In the genomic region with DNA sequence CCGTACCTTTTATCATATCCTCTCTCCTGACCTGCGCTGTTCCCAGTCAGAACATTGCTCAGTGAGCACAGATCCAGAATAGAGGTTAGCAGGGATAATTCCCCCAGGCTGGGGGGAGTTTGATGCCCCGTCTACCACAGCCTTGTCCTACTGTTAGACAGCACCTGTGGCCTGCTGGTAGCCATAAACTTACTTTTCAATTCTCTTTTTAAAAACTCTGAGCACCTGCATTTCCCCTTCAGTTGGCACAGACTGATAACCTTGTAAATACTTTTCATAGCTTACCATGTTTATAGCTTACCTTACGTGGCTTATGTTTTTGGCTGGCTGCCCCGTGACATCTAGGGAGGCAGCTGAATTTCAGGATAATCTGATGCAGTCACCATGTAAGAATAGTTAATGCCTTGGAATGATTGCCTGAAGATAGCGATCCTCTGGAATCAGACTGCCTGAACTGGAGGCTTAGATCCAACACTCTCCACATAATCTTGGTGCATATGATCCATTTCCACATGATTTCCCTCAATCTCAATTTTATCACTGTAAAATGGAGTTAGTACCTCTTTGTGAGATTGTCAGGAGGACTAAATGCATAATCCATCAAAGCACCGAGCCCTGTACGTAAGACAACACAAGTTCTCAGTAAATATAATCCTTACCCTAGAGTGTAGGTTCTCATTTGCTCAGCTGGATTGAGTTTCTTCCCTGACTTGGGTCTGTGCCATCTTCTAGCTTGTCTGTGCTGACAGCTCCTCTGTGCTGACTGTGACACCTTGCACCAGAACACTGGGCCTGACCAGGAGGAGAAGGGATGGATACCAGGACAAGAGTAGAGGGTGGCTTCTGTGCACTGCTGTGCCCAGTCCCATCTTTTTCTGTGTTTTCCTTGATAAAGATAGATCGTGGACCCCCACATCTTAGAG, we compare ENCODE assay signal across 14 cellular contexts.
DNase-seq lines count a peak whose midpoint lies in the region; ATAC-seq and TF ChIP-seq lines count a peak whose summit lies in the region.
"Had no signal": no experiment of that assay in that cellular context is flagged by ENCODE, and none has a peak within 500 bp of the region (broad histone marks: within the 10 kb centered on the region; RNA-seq: fewer than 3 reads in every experiment).

No MANE protein-coding gene starts in this region.

- DNase-seq in Right ventricle myocardium inferior (ENCODE audit: missing footprints) (no peak), cardiac septum (ENCODE audit: low spot score) (no peak), left lobe of liver (ENCODE audit: low spot score) (no peak), HT-29 (ENCODE audit: low spot score) (no peak), adrenal gland (no peak), endodermal cell (no peak)
- DNase-seq: activated naive CD4-positive, alpha-beta T cell treated with anti-CD3 and anti-CD28 coated beads for 36 hours; central memory CD4-positive, alpha-beta T cell; NCI-H2227 treated with DMSO at 0.1 percent for 48 hours; stimulated activated CD4-positive, alpha-beta T cell treated with anti-CD3 and anti-CD28 coated beads, Interleukin-2, amount 100 ng/mL, for 48 hours; T-cell had no signal

- H3K27me3 Mint-ChIP-seq in brain (no peaks in the 10 kb centered on the region), endodermal cell (ENCODE audit: insufficient read depth) (no peaks in the 10 kb centered on the region)
- H3K27me3 Mint-ChIP-seq: progenitor cell of endocrine pancreas, T-cell had no signal

- H3K4me1 Mint-ChIP-seq in brain (peaks cover 40% of the 10 kb centered on the region), endodermal cell (peaks cover 36% of the 10 kb centered on the region)

- intact Hi-C loops in Right ventricle myocardium inferior (cut with DNase I) (no loop called here), cardiac septum (cut with DNase I) (no loop called here), adrenal gland (cut with DNase I) (no loop called here)

- H3K27me3 ChIP-seq in adrenal gland (no peaks in the 10 kb centered on the region), endodermal cell (ENCODE audit: control insufficient read depth, insufficient read depth, low read length, poor library complexity, severe bottlenecking) (no peaks in the 10 kb centered on the region)

- H3K36me3 Mint-ChIP-seq in brain (peaks cover 25% of the 10 kb centered on the region), endodermal cell (ENCODE audit: low read depth) (peaks cover 2% of the 10 kb centered on the region)

- H3K27ac Mint-ChIP-seq in brain: peak overlapping the region in 4 of 5 experiments; percentile 31 to 74 (median 38)
- H3K27ac Mint-ChIP-seq in endodermal cell: no peak overlapping the region
- H3K27ac Mint-ChIP-seq: activated naive CD4-positive, alpha-beta T cell treated with anti-CD3 and anti-CD28 coated beads for 36 hours; progenitor cell of endocrine pancreas had no signal

- no peak for TF ChIP-seq POLR2A in adrenal gland (IDR thresholded peaks at IDR 0.05)

- H3K36me3 ChIP-seq in adrenal gland (replicated peaks in 1 of 2) (no peaks in the 10 kb centered on the region), endodermal cell (ENCODE audit: control insufficient read depth, insufficient read depth, low read length) (peaks cover 6% of the 10 kb centered on the region)

- H3K4me3 ChIP-seq in adrenal gland: no peak overlapping the region
- no peak overlapping the region for H3K4me3 ChIP-seq in endodermal cell (ENCODE audit: low read length)

- peak; percentile 71 for ATAC-seq in Right ventricle myocardium inferior
- ATAC-seq in left lobe of liver: peak; percentile 10
- no peak for ATAC-seq in HG02885 (IDR thresholded peaks at IDR 0.05; ENCODE audit: poor library complexity, unreplicated experiment)
- ATAC-seq: T-cell had no signal

- TF ChIP-seq CTCF in brain (conservative IDR thresholded peaks at IDR 0.05) (no peak), adrenal gland (IDR thresholded peaks at IDR 0.05) (no peak), endodermal cell (conservative IDR thresholded peaks at IDR 0.05) (no peak)

- H3K4me3 Mint-ChIP-seq in brain (no peak overlapping the region), endodermal cell (no peak overlapping the region)
- H3K4me3 Mint-ChIP-seq: activated naive CD4-positive, alpha-beta T cell treated with anti-CD3 and anti-CD28 coated beads for 36 hours; T-cell had no signal

- H3K9ac ChIP-seq in endodermal cell (ENCODE audit: extremely low read depth, low read length, poor library complexity, severe bottlenecking): no peak overlapping the region

- H3K27ac ChIP-seq in adrenal gland (no peak overlapping the region), endodermal cell (ENCODE audit: low read depth, low read length) (no peak overlapping the region)

- no peaks in the 10 kb centered on the region for H3K9me3 Mint-ChIP-seq in brain
- no peaks in the 10 kb centered on the region for H3K9me3 Mint-ChIP-seq in endodermal cell
- H3K9me3 Mint-ChIP-seq: activated naive CD4-positive, alpha-beta T cell treated with anti-CD3 and anti-CD28 coated beads for 36 hours; T-cell had no signal

- H3K9me3 ChIP-seq in adrenal gland (replicated peaks in 1 of 3) (no peaks in the 10 kb centered on the region), endodermal cell (ENCODE audit: control insufficient read depth, low read length) (no peaks in the 10 kb centered on the region)

- WGBS in adrenal gland, 4 donors: 81 to 85% (median 83%) methylated on average over 9 of the region's 9 CpGs
- 96 to 97% methylated on average over 6 to 9 of the region's 9 CpGs for WGBS in endodermal cell (ENCODE audit: insufficient coverage in 1 of 2, insufficient read length in 1 of 2), 2 experiments

- peaks cover 0 to 31% of the 10 kb centered on the region in 2 donors for H3K4me1 ChIP-seq in adrenal gland (replicated peaks in 1 of 2)
- H3K4me1 ChIP-seq in endodermal cell (ENCODE audit: control insufficient read depth, insufficient read depth, low read length): peaks cover 5% of the 10 kb centered on the region
